Comparison of ENCODE assay signal across 22 cellular contexts in the genomic region with DNA sequence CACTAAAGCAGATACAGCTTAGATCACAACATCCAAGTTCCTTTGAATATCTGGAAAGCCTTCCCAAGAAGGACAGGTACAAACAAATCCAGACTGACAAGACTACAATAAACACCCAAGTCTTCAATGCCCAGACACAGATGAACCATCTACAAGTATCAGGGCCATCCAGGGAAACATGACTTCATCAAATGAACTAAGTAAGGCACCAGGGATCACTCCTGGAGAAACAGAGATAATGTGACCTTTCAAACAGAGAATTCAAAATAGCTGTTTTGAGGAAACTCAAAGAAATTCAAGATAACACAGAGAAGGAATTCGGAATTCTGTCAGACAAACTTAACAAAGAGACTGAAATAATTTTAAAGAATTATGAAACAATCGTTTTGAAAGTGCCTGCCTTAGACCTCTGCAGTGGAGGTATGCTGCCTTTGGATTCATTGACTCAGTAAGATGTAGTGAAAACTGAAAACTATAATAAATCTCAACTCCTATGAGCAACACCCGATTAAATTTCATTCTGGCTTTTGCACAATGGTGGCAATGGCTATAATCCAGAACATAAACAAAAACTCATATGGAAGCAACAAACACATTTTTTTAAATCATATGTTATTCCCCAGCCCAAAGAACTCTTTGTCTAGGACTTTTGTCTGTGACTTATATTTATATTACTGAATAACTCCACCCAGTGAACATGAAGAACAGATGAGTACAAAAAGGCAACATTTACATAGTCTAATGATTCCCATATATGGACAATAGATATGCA. TPM values are rescaled to one million over a fixed set of nuclear protein-coding genes. Genes with fewer than 3 reads are reported as not detected.
DNase-seq lines count a peak whose midpoint lies in the region; ATAC-seq and TF ChIP-seq lines count a peak whose summit lies in the region.
"Had no signal": no experiment of that assay in that cellular context is flagged by ENCODE, and none has a peak within 500 bp of the region (broad histone marks: within the 10 kb centered on the region; RNA-seq: fewer than 3 reads in every experiment).

No MANE protein-coding gene starts in this region.

- peaks cover 46% of the 10 kb centered on the region for H3K4me1 Mint-ChIP-seq in HFFc6 (ENCODE audit: low read depth)
- H3K4me1 Mint-ChIP-seq: activated naive CD4-positive, alpha-beta T cell treated with anti-CD3 and anti-CD28 coated beads, Interleukin-2, amount 50 U/mL, for 24 hours; stimulated activated effector memory CD8-positive, alpha-beta T cell treated with anti-CD3 and anti-CD28 coated beads, Interleukin-12 subunit alpha, Interleukin-12 subunit beta, amount 100 ng/mL, for 72 hours had no signal

- intact Hi-C loops in head of caudate nucleus (cut with DNase I), result no loop called here
- intact Hi-C loops in prostate gland (cut with DNase I), result no loop called here
- intact Hi-C loops in sigmoid colon (cut with DNase I), result no loop called here

- WGBS in prostate gland, result 57% methylated on average over 3 of the region's 3 CpGs
- WGBS in sigmoid colon, 2 donors, result 65 to 80% methylated on average over 3 of the region's 3 CpGs

- peak overlapping the region; percentile 22 for H3K27ac ChIP-seq in brain microvascular endothelial cell
- H3K27ac ChIP-seq in prostate gland, result no peak overlapping the region
- H3K27ac ChIP-seq in sigmoid colon, result no peak overlapping the region
- H3K27ac ChIP-seq: colonic mucosa had no signal

- H3K27ac Mint-ChIP-seq in HFFc6, result no peak overlapping the region
- H3K27ac Mint-ChIP-seq: activated CD8-positive, alpha-beta T cell treated with anti-CD3 and anti-CD28 coated beads, Interleukin-2, amount 10 ng/mL, durations not matched to agents 7 days and 5 days; activated naive CD4-positive, alpha-beta T cell treated with anti-CD3 and anti-CD28 coated beads, Interleukin-2, amount 50 U/mL, for 24 hours; stimulated activated effector memory CD8-positive, alpha-beta T cell treated with anti-CD3 and anti-CD28 coated beads, Interleukin-12 subunit alpha, Interleukin-12 subunit beta, amount 100 ng/mL, for 72 hours had no signal

- no peak for ATAC-seq in HG02610 (IDR thresholded peaks at IDR 0.05; ENCODE audit: unreplicated experiment)
- ATAC-seq: activated CD4-positive, CD25-positive, alpha-beta regulatory T cell treated with anti-CD3 and anti-CD28 coated beads, Interleukin-2, amount 50 U/mL, for 24 hours; activated CD8-positive, alpha-beta T cell treated with anti-CD3 and anti-CD28 coated beads, Interleukin-2, amount 10 ng/mL, durations not matched to agents 7 days and 5 days; activated T-cell treated with anti-CD3 and anti-CD28 coated beads, Interleukin-2, amount 50 U/mL, for 4 hours; left ventricle myocardium superior; Panc1 had no signal

- H3K36me3 Mint-ChIP-seq in HFFc6 (ENCODE audit: low read depth), result no peaks in the 10 kb centered on the region; the same call in 1 of the 2 replicates
- H3K36me3 Mint-ChIP-seq: activated naive CD4-positive, alpha-beta T cell treated with anti-CD3 and anti-CD28 coated beads, Interleukin-2, amount 50 U/mL, for 24 hours; stimulated activated effector memory CD8-positive, alpha-beta T cell treated with anti-CD3 and anti-CD28 coated beads, Interleukin-12 subunit alpha, Interleukin-12 subunit beta, amount 100 ng/mL, for 72 hours had no signal

- no peak for TF ChIP-seq POLR2A in prostate gland (IDR thresholded peaks at IDR 0.05)
- no peak for TF ChIP-seq POLR2A in sigmoid colon (IDR thresholded peaks at IDR 0.05)

- no peak for TF ChIP-seq EP300 in sigmoid colon (IDR thresholded peaks at IDR 0.05)

- in situ Hi-C loops in brain microvascular endothelial cell (cut with HindIII; ENCODE audit: low pct_ligation_motif_present, low sequenced_read_pairs), result no loop called here

- TF ChIP-seq CTCF in AG09319 (IDR thresholded peaks at IDR 0.05; ENCODE audit: low read depth, low read length) (no peak), HFFc6 (IDR thresholded peaks at IDR 0.05) (no peak), brain microvascular endothelial cell (IDR thresholded peaks at IDR 0.05; ENCODE audit: low read depth, low read length, missing control alignments) (no peak), prostate gland (IDR thresholded peaks at IDR 0.05) (no peak), sigmoid colon (IDR thresholded peaks at IDR 0.05) (no peak)

- H3K27me3 Mint-ChIP-seq in HFFc6 (ENCODE audit: insufficient read depth), result no peaks in the 10 kb centered on the region
- H3K27me3 Mint-ChIP-seq: activated naive CD4-positive, alpha-beta T cell treated with anti-CD3 and anti-CD28 coated beads, Interleukin-2, amount 50 U/mL, for 24 hours had no signal

- H3K36me3 ChIP-seq in brain microvascular endothelial cell (replicated peaks) (no peaks in the 10 kb centered on the region), prostate gland (no peaks in the 10 kb centered on the region), sigmoid colon (no peaks in the 10 kb centered on the region)
- H3K36me3 ChIP-seq: colonic mucosa had no signal

- DNase-seq in AG09319 (ENCODE audit: extremely low read depth, low read depth), result peak; percentile 77
- DNase-seq in HFFc6, result no peak
- no peak for DNase-seq in brain microvascular endothelial cell
- DNase-seq in iris pigment epithelial cell (ENCODE audit: low read depth), result peak; percentile 72
- no peak for DNase-seq in head of caudate nucleus
- no peak for DNase-seq in prostate gland (ENCODE audit: low spot score)
- DNase-seq in sigmoid colon, result no peak
- DNase-seq: activated CD8-positive, alpha-beta T cell treated with anti-CD3 and anti-CD28 coated beads, Interleukin-2, amount 10 ng/mL, durations not matched to agents 7 days and 5 days; activated T-cell treated with anti-CD3 and anti-CD28 coated beads, Interleukin-2, amount 50 U/mL, for 4 hours; AML-193; colonic mucosa; COR-L47; left ventricle myocardium superior; NCI-H1694 treated with DMSO at 0.1 percent for 48 hours; NCI-H82; retina had no signal

- no peaks in the 10 kb centered on the region for H3K9me3 Mint-ChIP-seq in HFFc6
- H3K9me3 Mint-ChIP-seq: activated naive CD4-positive, alpha-beta T cell treated with anti-CD3 and anti-CD28 coated beads, Interleukin-2, amount 50 U/mL, for 24 hours; activated T-cell treated with anti-CD3 and anti-CD28 coated beads, Interleukin-2, amount 50 U/mL, for 4 hours had no signal

- H3K9me3 ChIP-seq in prostate gland (no peaks in the 10 kb centered on the region), sigmoid colon (no peaks in the 10 kb centered on the region)
- H3K9me3 ChIP-seq: colonic mucosa had no signal

- peak overlapping the region; percentile 17; the same call in 1 of the 2 replicates for H3K4me3 Mint-ChIP-seq in HFFc6
- H3K4me3 Mint-ChIP-seq: activated CD8-positive, alpha-beta T cell treated with anti-CD3 and anti-CD28 coated beads, Interleukin-2, amount 10 ng/mL, durations not matched to agents 7 days and 5 days; activated naive CD4-positive, alpha-beta T cell treated with anti-CD3 and anti-CD28 coated beads, Interleukin-2, amount 50 U/mL, for 24 hours; activated T-cell treated with anti-CD3 and anti-CD28 coated beads, Interleukin-2, amount 50 U/mL, for 4 hours; stimulated activated effector memory CD8-positive, alpha-beta T cell treated with anti-CD3 and anti-CD28 coated beads, Interleukin-12 subunit alpha, Interleukin-12 subunit beta, amount 100 ng/mL, for 72 hours had no signal

- H3K27me3 ChIP-seq in brain microvascular endothelial cell (replicated peaks), result no peaks in the 10 kb centered on the region
- no peaks in the 10 kb centered on the region for H3K27me3 ChIP-seq in prostate gland (replicated peaks; ENCODE audit: insufficient read depth)
- no peaks in the 10 kb centered on the region for H3K27me3 ChIP-seq in sigmoid colon
- H3K27me3 ChIP-seq: colonic mucosa had no signal

- H3K4me1 ChIP-seq in prostate gland (replicated peaks) (no peaks in the 10 kb centered on the region), sigmoid colon (no peaks in the 10 kb centered on the region)
- H3K4me1 ChIP-seq: colonic mucosa had no signal

- H3K4me3 ChIP-seq in brain microvascular endothelial cell (ENCODE audit: low read depth, low read length) (no peak overlapping the region), prostate gland (no peak overlapping the region), sigmoid colon (no peak overlapping the region)
- H3K4me3 ChIP-seq: colonic mucosa had no signal

RNA-seq across cellular contexts. Expression of a gene that starts 12.6 kb away (rescaled TPM):
- 10 to 100 TPM; 27.3 to 88.7 (median 30.1) TPM for total RNA-seq in HFFc6 (2021; fragmentation: NEBNext Ultra II Directional; extraction: Animal tissue kit (Norgen Biotek cat#: 25700))
- total RNA-seq in prostate gland (1 to 10 TPM; 8.0 to 8.1 TPM), sigmoid colon (10 to 100 TPM; 15.3 to 39.6 (median 18.3) TPM)
- 1 to 10 TPM in 1 of 3 donors, under 1 TPM in 2; 0.23 to 2.2 (median 0.60) TPM for polyA plus RNA-seq in sigmoid colon
- total RNA-seq: mononuclear cell had no signal

Comparison
In these comparisons a context has a peak if more than half of its experiments do, and no peak if none do; other contexts are left out.
1. DNase-seq: peak in AG09319 (single experiment) and iris pigment epithelial cell (single experiment); none in HFFc6 (single experiment), brain microvascular endothelial cell (single experiment), head of caudate nucleus (0 of 42), prostate gland (single experiment) and sigmoid colon (single experiment).